8 cellular contexts compared by ENCODE assay signal in genomic region chr7:121107923-121108498, GRCh38.
A peak's percentile ranks its signal among the peaks of the same experiment; 100 is the strongest.
DNase-seq lines count a peak whose midpoint lies in the region; ATAC-seq lines count a peak whose summit lies in the region.

No MANE protein-coding gene starts in this region.

- H4K20me1 ChIP-seq in GM23248 (ENCODE audit: insufficient read depth): no peaks in the 10 kb centered on the region

- H3K79me2 ChIP-seq in GM23248 (ENCODE audit: insufficient read depth): no peaks in the 10 kb centered on the region

- peaks cover 14% of the 10 kb centered on the region for H3K27me3 Mint-ChIP-seq in activated T-cell treated with anti-CD3 and anti-CD28 coated beads, Interleukin-2, amount 50 U/mL, for 72 hours (ENCODE audit: low read depth)

- H3F3A ChIP-seq in GM23248 (ENCODE audit: insufficient read depth): 0 out of 2 replicates have a peak, but pooled peaks cover 1% of the 10 kb centered on the region

- no peaks in the 10 kb centered on the region for H3K9me2 ChIP-seq in GM23248 (ENCODE audit: insufficient read depth)

- in situ Hi-C loops in GM23248 (cut with MboI): loop anchor here (25.0 kb wide), 1 partner anchor 296 kb away; no protein-coding TSS in a partner anchor

- no peak overlapping the region for H3K27ac ChIP-seq in GM23248

- peak in 1 of 2 donors; percentile 13 for DNase-seq in activated T-cell treated with anti-CD3 and anti-CD28 coated beads, Interleukin-2, amount 50 U/mL, for 72 hours
- DNase-seq in activated T-cell treated with anti-CD3 and anti-CD28 coated beads, Interleukin-2, amount 50 U/mL, for 48 hours: no peak
- DNase-seq in GM23248 (peak; percentile 81), OCI-M2 (lab: John Stamatoyannopoulos, UW; ENCODE audit: unreplicated experiment) (peak; percentile 92), dedifferentiated amniotic fluid mesenchymal stem cell (ENCODE audit: extremely low spot score) (peak; percentile 84), medulla oblongata (ENCODE audit: extremely low spot score) (peak; percentile 86)
- DNase-seq in Jurkat, Clone E6-1 (ENCODE audit: low read depth, low spot score): peak; percentile 50
- DNase-seq in stimulated activated CD4-positive, alpha-beta T cell treated with anti-CD3 and anti-CD28 coated beads, Interleukin-15, amount 100 ng/mL, for 24 hours: no peak

- H3K4me2 ChIP-seq in GM23248 (ENCODE audit: unreplicated experiment): no peak overlapping the region

- no peak overlapping the region for H3K9ac ChIP-seq in GM23248

- H3K4me1 Mint-ChIP-seq in activated T-cell treated with anti-CD3 and anti-CD28 coated beads, Interleukin-2, amount 50 U/mL, for 72 hours (ENCODE audit: low read depth): no peaks in the 10 kb centered on the region

- H3K36me3 Mint-ChIP-seq in activated T-cell treated with anti-CD3 and anti-CD28 coated beads, Interleukin-2, amount 50 U/mL, for 72 hours (ENCODE audit: insufficient read depth in 2 of 2): no peaks in the 10 kb centered on the region

- no peaks in the 10 kb centered on the region for H3K9me3 ChIP-seq in GM23248 (ENCODE audit: low read depth)

- peak overlapping the region; percentile 54; the same call in 1 of the 2 replicates for H2AFZ ChIP-seq in GM23248

- H3K4me3 ChIP-seq in GM23248: no peak overlapping the region
- no peak overlapping the region for H3K4me3 ChIP-seq in Jurkat, Clone E6-1 (ENCODE audit: low read length)

- no peak overlapping the region for H3K27ac Mint-ChIP-seq in activated T-cell treated with anti-CD3 and anti-CD28 coated beads, Interleukin-2, amount 50 U/mL, for 72 hours

- 40 to 43% methylated on average over 1 of the region's 1 CpG for WGBS in GM23248 (ENCODE audit: low coverage in 1 of 2, low lambda C conversion rate in 2 of 2, missing lambda C conversion rate in 2 of 2), 2 experiments

- H3K36me3 ChIP-seq in GM23248 (ENCODE audit: low read depth): no peaks in the 10 kb centered on the region

- no peaks in the 10 kb centered on the region for H3K27me3 ChIP-seq in GM23248 (replicated peaks; ENCODE audit: insufficient read depth)

- peak; percentile 71 to 72 for ATAC-seq in activated T-cell treated with anti-CD3 and anti-CD28 coated beads, Interleukin-2, amount 50 U/mL, for 72 hours (replicated peaks in 1 of 2)

- H3K4me1 ChIP-seq in GM23248 (ENCODE audit: insufficient read depth): peaks cover 10% of the 10 kb centered on the region; the same call in 1 of the 2 replicates

- H3K9me3 Mint-ChIP-seq in activated T-cell treated with anti-CD3 and anti-CD28 coated beads, Interleukin-2, amount 50 U/mL, for 72 hours: no peaks in the 10 kb centered on the region

- no peak overlapping the region for H3K4me3 Mint-ChIP-seq in activated T-cell treated with anti-CD3 and anti-CD28 coated beads, Interleukin-2, amount 50 U/mL, for 72 hours

Comparison
In these comparisons a context has a peak if more than half of its experiments do, and no peak if none do; other contexts are left out.
1. DNase-seq: peak in GM23248 (single experiment), Jurkat, Clone E6-1 (single experiment), OCI-M2 (single experiment), dedifferentiated amniotic fluid mesenchymal stem cell (single experiment) and medulla oblongata (single experiment); none in activated T-cell treated with anti-CD3 and anti-CD28 coated beads, Interleukin-2, amount 50 U/mL, for 48 hours (0 of 2) and stimulated activated CD4-positive, alpha-beta T cell treated with anti-CD3 and anti-CD28 coated beads, Interleukin-15, amount 100 ng/mL, for 24 hours (single experiment).